Comparison of ENCODE assay signal across 8 cellular contexts in genomic region chr12:43805857-43806736, GRCh38. TPM values are rescaled to one million over a fixed set of nuclear protein-coding genes. Genes with fewer than 3 reads are reported as not detected.
DNase-seq lines count a peak whose midpoint lies in the region; ATAC-seq, FAIRE-seq and TF ChIP-seq lines count a peak whose summit lies in the region.

TWF1 (minus strand) TSS chr12:43806317; CDS start chr12:43806245, 72 bp downstream.

- ATAC-seq in HG02623 (IDR thresholded peaks at IDR 0.05; ENCODE audit: unreplicated experiment) (peak; percentile 94), left cardiac atrium (peak; percentile 99 to 100), psoas muscle (peak; percentile 99 to 100 (median 100))

- peak; percentile 81 for TF ChIP-seq POLR2A in GM12891 (IDR thresholded peaks at IDR 0.05; ENCODE audit: low read depth, low read length)

- peak within 1 kb of the TSS; percentile 96 for H3K4me3 ChIP-seq in psoas muscle
- peak within 1 kb of the TSS; percentile 80 for H3K4me3 ChIP-seq in urinary bladder (ENCODE audit: low read depth, low read length)

- DNase-seq in GM12891 (ENCODE audit: insufficient read length, low spot score), result peak; percentile 74
- DNase-seq in NCI-H1092 (lab: John Stamatoyannopoulos, UW), result peak; percentile 88
- peak; percentile 64 for DNase-seq in amniotic epithelial cell (ENCODE audit: low read depth)
- DNase-seq in left cardiac atrium, result peak; percentile 92
- DNase-seq in psoas muscle, result peak; percentile 91 to 93

- H3K27ac ChIP-seq in psoas muscle (peak within 1 kb of the TSS; percentile 97), urinary bladder (ENCODE audit: low read depth) (peak within 1 kb of the TSS; percentile 100)

- intact Hi-C loops in T-helper 1 cell treated with Interleukin-12 subunit alpha and Interleukin-12 subunit beta and Interleukin-4 antibody, amounts not matched to agents 30 ng/mL and 1 ng/mL, for 36 hours (cut with micrococcal nuclease), result loop anchor here (1.0 to 10.0 kb wide), 5 partner anchors 30 to 1919 kb away; partner anchors contain the start of genes ARID2, IRAK4, PUS7L and TMEM117
- intact Hi-C loops in left cardiac atrium (cut with DNase I) (loop anchor here in 1 of 2 donors (2.0 to 5.0 kb wide), 3 partner anchors 31 to 76 kb away; partner anchors contain the start of genes IRAK4, PUS7L and TMEM117), psoas muscle (cut with DNase I) (loop anchor here in 1 of 2 donors (2.0 kb wide), 1 partner anchor 31 kb away; the partner anchor contains the start of gene TMEM117)

- peak; percentile 96 for FAIRE-seq in GM12891 (lab: Jason Lieb, UNC)

- H3K27me3 ChIP-seq in psoas muscle (ENCODE audit: insufficient read depth in 3 of 3, low read length in 2 of 3), result no peaks in the 10 kb centered on the region

- no peak for TF ChIP-seq CTCF in psoas muscle (IDR thresholded peaks at IDR 0.05)

- H3K4me1 ChIP-seq in psoas muscle (peaks cover 17% of the 10 kb centered on the region), urinary bladder (ENCODE audit: insufficient read depth) (no peaks in the 10 kb centered on the region)

- no peaks in the 10 kb centered on the region for H3K9me3 ChIP-seq in psoas muscle

- WGBS in psoas muscle, 3 donors, result 0 to 1% (median 1%) methylated on average over 58 to 89 of the region's 89 CpGs
- WGBS in urinary bladder, result under 1% methylated on average over 89 of the region's 89 CpGs

- peaks cover 0 to 29% of the 10 kb centered on the region in 2 donors for H3K36me3 ChIP-seq in psoas muscle (ENCODE audit: insufficient read depth in 1 of 2, low read depth in 1 of 2)
- H3K36me3 ChIP-seq in urinary bladder (ENCODE audit: insufficient read depth), result no peaks in the 10 kb centered on the region

TF ChIP-seq in GM12891, 5 proteins besides CTCF, POLR2A, EP300 and RAD21:
- peak; percentile 1 for TF ChIP-seq PAX5 (IDR thresholded peaks at IDR 0.05; ENCODE audit: insufficient read depth, low read length, severe bottlenecking)
- peak; percentile 77 for TF ChIP-seq TAF1 (IDR thresholded peaks at IDR 0.05; ENCODE audit: low read depth, low read length)
- TF ChIP-seq SPI1 (IDR thresholded peaks at IDR 0.05; ENCODE audit: low read depth, low read length), result peak; percentile 89
- TF ChIP-seq POU2F2 (IDR thresholded peaks at IDR 0.05; ENCODE audit: low read depth, low read length), result no peak
- TF ChIP-seq POLR2AphosphoS5 (IDR thresholded peaks at IDR 0.05; ENCODE audit: low read depth, low read length), result peak; percentile 75
TF ChIP-seq in GM12891: peak in this region for 4.

RNA-seq across cellular contexts. Expression of gene TWF1, which starts in this region (rescaled TPM):
- 11.3 TPM for polyA plus RNA-seq in GM12891 (2012; ENCODE audit: low read depth, missing spikeins)
- total RNA-seq in T-helper 1 cell treated with Interleukin-12 subunit alpha and Interleukin-12 subunit beta and Interleukin-4 antibody, amounts not matched to agents 30 ng/mL and 1 ng/mL, for 36 hours, result 33.4 and 35.1 TPM in 2 replicates
- total RNA-seq in left cardiac atrium, result 10 to 100 TPM; 26.7 to 32.4 TPM
- 10 to 100 TPM in 1 of 4 donors, 1 to 10 TPM in 3; 6.2 to 12.7 (median 9.2) TPM for total RNA-seq in psoas muscle
- 10 to 100 TPM in 1 of 3 donors, 1 to 10 TPM in 2; 5.8 to 10.7 (median 9.6) TPM for polyA plus RNA-seq in psoas muscle
- 137 TPM for total RNA-seq in urinary bladder
- polyA plus RNA-seq in urinary bladder, result 58.6 TPM

Comparison
In these comparisons a context has a peak if more than half of its experiments do, and no peak if none do; other contexts are left out.
1. Peak in every context shown above with its lines: DNase-seq, ATAC-seq, H3K4me3 ChIP-seq and H3K27ac ChIP-seq.